In the genomic region with DNA sequence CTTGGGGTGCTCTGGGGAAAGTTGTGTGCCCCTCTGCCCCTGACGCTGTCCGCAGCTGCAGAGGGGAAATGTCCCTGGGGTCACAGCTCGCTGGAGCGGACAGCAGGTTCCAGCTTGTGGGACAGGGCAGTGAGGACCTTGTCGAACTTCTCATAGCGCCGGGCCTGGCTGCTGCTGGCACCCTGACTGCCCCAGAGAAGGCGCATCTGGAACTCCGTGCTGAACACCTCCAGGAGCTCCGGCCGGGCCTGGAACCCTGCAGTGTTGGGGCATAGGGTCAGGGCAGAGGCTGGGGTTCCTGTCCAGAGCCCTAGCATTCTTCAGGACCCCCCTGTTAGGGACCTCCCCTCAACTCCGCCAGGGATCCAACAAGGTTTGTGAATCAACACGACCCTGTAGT, we compare ENCODE assay signal across 1 cellular context.
TF ChIP-seq lines count a peak whose summit lies in the region.

No MANE protein-coding gene starts in this region.

TF ChIP-seq in GM12878, 131 proteins besides CTCF, POLR2A, EP300 and RAD21:
- TF ChIP-seq LARP7 (IDR thresholded peaks at IDR 0.05) = no peak
- TF ChIP-seq, protein P1, sequence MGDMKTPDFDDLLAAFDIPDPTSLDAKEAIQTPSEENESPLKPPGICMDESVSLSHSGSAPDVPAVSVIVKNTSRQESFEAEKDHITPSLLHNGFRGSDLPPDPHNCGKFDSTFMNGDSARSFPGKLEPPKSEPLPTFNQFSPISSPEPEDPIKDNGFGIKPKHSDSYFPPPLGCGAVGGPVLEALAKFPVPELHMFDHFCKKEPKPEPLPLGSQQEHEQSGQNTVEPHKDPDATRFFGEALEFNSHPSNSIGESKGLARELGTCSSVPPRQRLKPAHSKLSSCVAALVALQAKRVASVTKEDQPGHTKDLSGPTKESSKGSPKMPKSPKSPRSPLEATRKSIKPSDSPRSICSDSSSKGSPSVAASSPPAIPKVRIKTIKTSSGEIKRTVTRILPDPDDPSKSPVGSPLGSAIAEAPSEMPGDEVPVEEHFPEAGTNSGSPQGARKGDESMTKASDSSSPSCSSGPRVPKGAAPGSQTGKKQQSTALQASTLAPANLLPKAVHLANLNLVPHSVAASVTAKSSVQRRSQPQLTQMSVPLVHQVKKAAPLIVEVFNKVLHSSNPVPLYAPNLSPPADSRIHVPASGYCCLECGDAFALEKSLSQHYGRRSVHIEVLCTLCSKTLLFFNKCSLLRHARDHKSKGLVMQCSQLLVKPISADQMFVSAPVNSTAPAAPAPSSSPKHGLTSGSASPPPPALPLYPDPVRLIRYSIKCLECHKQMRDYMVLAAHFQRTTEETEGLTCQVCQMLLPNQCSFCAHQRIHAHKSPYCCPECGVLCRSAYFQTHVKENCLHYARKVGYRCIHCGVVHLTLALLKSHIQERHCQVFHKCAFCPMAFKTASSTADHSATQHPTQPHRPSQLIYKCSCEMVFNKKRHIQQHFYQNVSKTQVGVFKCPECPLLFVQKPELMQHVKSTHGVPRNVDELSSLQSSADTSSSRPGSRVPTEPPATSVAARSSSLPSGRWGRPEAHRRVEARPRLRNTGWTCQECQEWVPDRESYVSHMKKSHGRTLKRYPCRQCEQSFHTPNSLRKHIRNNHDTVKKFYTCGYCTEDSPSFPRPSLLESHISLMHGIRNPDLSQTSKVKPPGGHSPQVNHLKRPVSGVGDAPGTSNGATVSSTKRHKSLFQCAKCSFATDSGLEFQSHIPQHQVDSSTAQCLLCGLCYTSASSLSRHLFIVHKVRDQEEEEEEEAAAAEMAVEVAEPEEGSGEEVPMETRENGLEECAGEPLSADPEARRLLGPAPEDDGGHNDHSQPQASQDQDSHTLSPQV (IDR thresholded peaks at IDR 0.05) = no peak
- no peak for TF ChIP-seq EZH2 (IDR thresholded peaks at IDR 0.05; ENCODE audit: borderline replicate concordance, control insufficient read depth, low read depth, low read length)
- no peak for TF ChIP-seq IKZF2 (IDR thresholded peaks at IDR 0.05)
- TF ChIP-seq WRNIP1 (IDR thresholded peaks at IDR 0.05; ENCODE audit: borderline replicate concordance, low read depth, low read length) = no peak
- TF ChIP-seq, protein P2, sequence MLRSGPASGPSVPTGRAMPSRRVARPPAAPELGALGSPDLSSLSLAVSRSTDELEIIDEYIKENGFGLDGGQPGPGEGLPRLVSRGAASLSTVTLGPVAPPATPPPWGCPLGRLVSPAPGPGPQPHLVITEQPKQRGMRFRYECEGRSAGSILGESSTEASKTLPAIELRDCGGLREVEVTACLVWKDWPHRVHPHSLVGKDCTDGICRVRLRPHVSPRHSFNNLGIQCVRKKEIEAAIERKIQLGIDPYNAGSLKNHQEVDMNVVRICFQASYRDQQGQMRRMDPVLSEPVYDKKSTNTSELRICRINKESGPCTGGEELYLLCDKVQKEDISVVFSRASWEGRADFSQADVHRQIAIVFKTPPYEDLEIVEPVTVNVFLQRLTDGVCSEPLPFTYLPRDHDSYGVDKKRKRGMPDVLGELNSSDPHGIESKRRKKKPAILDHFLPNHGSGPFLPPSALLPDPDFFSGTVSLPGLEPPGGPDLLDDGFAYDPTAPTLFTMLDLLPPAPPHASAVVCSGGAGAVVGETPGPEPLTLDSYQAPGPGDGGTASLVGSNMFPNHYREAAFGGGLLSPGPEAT (IDR thresholded peaks at IDR 0.05; ENCODE audit: low read depth) = no peak
- TF ChIP-seq, protein P3, sequence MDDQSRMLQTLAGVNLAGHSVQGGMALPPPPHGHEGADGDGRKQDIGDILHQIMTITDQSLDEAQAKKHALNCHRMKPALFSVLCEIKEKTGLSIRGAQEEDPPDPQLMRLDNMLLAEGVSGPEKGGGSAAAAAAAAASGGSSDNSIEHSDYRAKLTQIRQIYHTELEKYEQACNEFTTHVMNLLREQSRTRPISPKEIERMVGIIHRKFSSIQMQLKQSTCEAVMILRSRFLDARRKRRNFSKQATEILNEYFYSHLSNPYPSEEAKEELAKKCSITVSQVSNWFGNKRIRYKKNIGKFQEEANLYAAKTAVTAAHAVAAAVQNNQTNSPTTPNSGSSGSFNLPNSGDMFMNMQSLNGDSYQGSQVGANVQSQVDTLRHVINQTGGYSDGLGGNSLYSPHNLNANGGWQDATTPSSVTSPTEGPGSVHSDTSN (IDR thresholded peaks at IDR 0.05; ENCODE audit: insufficient replicate concordance, low read depth, low read length) = no peak
- no peak for TF ChIP-seq NRF1 (conservative IDR thresholded peaks at IDR 0.05; ENCODE audit: low read depth, low read length)
- no peak for TF ChIP-seq HCFC1 (IDR thresholded peaks at IDR 0.05; ENCODE audit: low read length)
- TF ChIP-seq, protein P4, sequence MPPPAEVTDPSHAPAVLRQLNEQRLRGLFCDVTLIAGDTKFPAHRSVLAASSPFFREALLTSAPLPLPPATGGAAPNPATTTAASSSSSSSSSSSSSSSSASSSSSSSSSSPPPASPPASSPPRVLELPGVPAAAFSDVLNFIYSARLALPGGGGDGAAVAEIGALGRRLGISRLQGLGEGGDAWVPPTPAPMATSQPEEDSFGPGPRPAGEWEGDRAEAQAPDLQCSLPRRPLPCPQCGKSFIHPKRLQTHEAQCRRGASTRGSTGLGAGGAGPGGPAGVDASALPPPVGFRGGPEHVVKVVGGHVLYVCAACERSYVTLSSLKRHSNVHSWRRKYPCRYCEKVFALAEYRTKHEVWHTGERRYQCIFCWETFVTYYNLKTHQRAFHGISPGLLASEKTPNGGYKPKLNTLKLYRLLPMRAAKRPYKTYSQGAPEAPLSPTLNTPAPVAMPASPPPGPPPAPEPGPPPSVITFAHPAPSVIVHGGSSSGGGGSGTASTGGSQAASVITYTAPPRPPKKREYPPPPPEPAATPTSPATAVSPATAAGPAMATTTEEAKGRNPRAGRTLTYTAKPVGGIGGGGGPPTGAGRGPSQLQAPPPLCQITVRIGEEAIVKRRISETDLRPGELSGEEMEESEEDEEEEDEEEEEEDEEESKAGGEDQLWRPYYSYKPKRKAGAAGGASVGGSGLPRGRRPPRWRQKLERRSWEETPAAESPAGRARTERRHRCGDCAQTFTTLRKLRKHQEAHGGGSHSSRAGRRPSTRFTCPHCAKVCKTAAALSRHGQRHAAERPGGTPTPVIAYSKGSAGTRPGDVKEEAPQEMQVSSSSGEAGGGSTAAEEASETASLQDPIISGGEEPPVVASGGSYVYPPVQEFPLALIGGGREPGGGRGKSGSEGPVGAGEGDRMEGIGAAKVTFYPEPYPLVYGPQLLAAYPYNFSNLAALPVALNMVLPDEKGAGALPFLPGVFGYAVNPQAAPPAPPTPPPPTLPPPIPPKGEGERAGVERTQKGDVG (CRISPR knock-in tag; IDR thresholded peaks at IDR 0.05) = no peak
- TF ChIP-seq HDGF (IDR thresholded peaks at IDR 0.05) = no peak
- no peak for TF ChIP-seq POU2F2 (IDR thresholded peaks at IDR 0.05; ENCODE audit: borderline replicate concordance, low read depth, low read length)
- no peak for TF ChIP-seq DPF2 (IDR thresholded peaks at IDR 0.05)
- no peak for TF ChIP-seq TARDBP (IDR thresholded peaks at IDR 0.05; ENCODE audit: borderline replicate concordance)
- TF ChIP-seq, protein P5, sequence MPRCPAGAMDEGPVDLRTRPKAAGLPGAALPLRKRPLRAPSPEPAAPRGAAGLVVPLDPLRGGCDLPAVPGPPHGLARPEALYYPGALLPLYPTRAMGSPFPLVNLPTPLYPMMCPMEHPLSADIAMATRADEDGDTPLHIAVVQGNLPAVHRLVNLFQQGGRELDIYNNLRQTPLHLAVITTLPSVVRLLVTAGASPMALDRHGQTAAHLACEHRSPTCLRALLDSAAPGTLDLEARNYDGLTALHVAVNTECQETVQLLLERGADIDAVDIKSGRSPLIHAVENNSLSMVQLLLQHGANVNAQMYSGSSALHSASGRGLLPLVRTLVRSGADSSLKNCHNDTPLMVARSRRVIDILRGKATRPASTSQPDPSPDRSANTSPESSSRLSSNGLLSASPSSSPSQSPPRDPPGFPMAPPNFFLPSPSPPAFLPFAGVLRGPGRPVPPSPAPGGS (IDR thresholded peaks at IDR 0.05; ENCODE audit: borderline replicate concordance, insufficient read depth, low read depth, low read length, poor library complexity, severe bottlenecking) = no peak
- no peak for TF ChIP-seq NBN (IDR thresholded peaks at IDR 0.05)
- no peak for TF ChIP-seq SP1 (IDR thresholded peaks at IDR 0.05; ENCODE audit: low read depth, low read length)
TF ChIP-seq in GM12878: peak in this region for 0.
